17 cellular contexts compared by ENCODE assay signal in genomic region chr4:182827981-182828677, GRCh38.
"Had no signal": no experiment of that assay in that cellular context is flagged by ENCODE, and none has a peak within 500 bp of the region (broad histone marks: within the 10 kb centered on the region; RNA-seq: fewer than 3 reads in every experiment).

No MANE protein-coding gene starts in this region.

- H3K27me3 ChIP-seq: gastrocnemius medialis, right lobe of liver, suprapubic skin had no signal

- DNase-seq: activated CD4-positive, alpha-beta memory T cell treated with anti-CD3 and anti-CD28 coated beads for 36 hours; activated CD8-positive, alpha-beta memory T cell treated with anti-CD3 and anti-CD28 coated beads, Interleukin-2, amount 10 ng/mL, durations not matched to agents 7 days and 5 days; activated effector memory CD4-positive, alpha-beta T cell treated with Interleukin-2 at 50 U/mL for 16 hours; activated naive CD4-positive, alpha-beta T cell treated with anti-CD3 and anti-CD28 coated beads, Interleukin-2, amount 50 U/mL, for 16 hours; activated T-cell treated with anti-CD3 and anti-CD28 coated beads, Interleukin-2, amount 50 U/mL, for 24 hours; adrenal gland; gastrocnemius medialis; islet precursor cell; mammary epithelial cell; mucosa of descending colon; naive thymus-derived CD4-positive, alpha-beta T cell; psoas muscle; right lobe of liver; trophoblast cell; WERI-Rb-1 had no signal

- H3K9me3 ChIP-seq: adrenal gland, gastrocnemius medialis, mucosa of descending colon, psoas muscle, right lobe of liver, suprapubic skin had no signal

- H3K4me2 ChIP-seq: smooth muscle cell had no signal

- H3K4me3 ChIP-seq: adrenal gland, gastrocnemius medialis, mucosa of descending colon, psoas muscle, right lobe of liver, smooth muscle cell, suprapubic skin had no signal

- H3K27ac ChIP-seq: adrenal gland, gastrocnemius medialis, psoas muscle, right lobe of liver, suprapubic skin, WERI-Rb-1 had no signal

- H3K4me1 ChIP-seq: adrenal gland, gastrocnemius medialis, psoas muscle, right lobe of liver, suprapubic skin had no signal

- H3K36me3 ChIP-seq: adrenal gland, gastrocnemius medialis, right lobe of liver, suprapubic skin, WERI-Rb-1 had no signal
